ENCODE assay signal across 8 cellular contexts in genomic region chr19:50358483-50359431, GRCh38. TPM values are rescaled to one million over a fixed set of nuclear protein-coding genes. Genes with fewer than 3 reads are reported as not detected.
A peak's percentile ranks its signal among the peaks of the same experiment; 100 is the strongest.
DNase-seq lines count a peak whose midpoint lies in the region; ATAC-seq and TF ChIP-seq lines count a peak whose summit lies in the region.

No MANE protein-coding gene starts in this region.

- DNase-seq in GM13976 (ENCODE audit: low spot score) (peak; percentile 90), NOMO-1 treated with DMSO at 0.1 percent for 48 hours (lab: John Stamatoyannopoulos, UW; ENCODE audit: unreplicated experiment) (peak; percentile 68), Right ventricle myocardium inferior (ENCODE audit: missing footprints) (peak; percentile 91), Caco-2 (no peak), WTC11 (ENCODE audit: low spot score) (no peak), WERI-Rb-1 (no peak)
- peak; percentile 92 for DNase-seq in activated effector memory CD4-positive, alpha-beta T cell treated with anti-CD3 and anti-CD28 coated beads, Interleukin-2, amount 50 U/mL, for 16 hours

- TF ChIP-seq CTCF in GM13976 (IDR thresholded peaks at IDR 0.05; ENCODE audit: borderline replicate concordance, control extremely low read depth, extremely low read depth, insufficient read depth, missing control alignments) (no peak), Caco-2 (IDR thresholded peaks at IDR 0.05; ENCODE audit: insufficient read depth in 1 of 2, low read depth in 1 of 2, low read length in 1 of 2, severe bottlenecking in 1 of 2, unreplicated experiment in 1 of 2) (no peak), WTC11 (IDR thresholded peaks at IDR 0.05) (no peak), WERI-Rb-1 (IDR thresholded peaks at IDR 0.05; ENCODE audit: low read depth, low read length) (no peak)

- H3K4me3 Mint-ChIP-seq in Caco-2 (ENCODE audit: unreplicated experiment): no peak overlapping the region
- H3K4me3 Mint-ChIP-seq in WTC11: no peak overlapping the region

- POLR2A ChIA-PET in Caco-2 (lab: Charles Lee) (no interaction called here), WTC11 (lab: Charles Lee) (no interaction called here)

- no TSS peak for BruUV-seq in Caco-2 (replicated peaks; lab: Mats Ljungman, UMichigan)

- H3K27ac ChIP-seq in skin epidermis (peak overlapping the region in 16 of 21 experiments; percentile 2 to 91 (median 56)), WERI-Rb-1 (no peak overlapping the region)

- H3K4me1 Mint-ChIP-seq in Caco-2 (ENCODE audit: low read depth, unreplicated experiment) (peaks cover 5% of the 10 kb centered on the region), WTC11 (peaks cover 2% of the 10 kb centered on the region; the same call in 1 of the 2 replicates)

- H3K9me3 Mint-ChIP-seq in Caco-2 (ENCODE audit: unreplicated experiment): no peaks in the 10 kb centered on the region
- 0 out of 2 replicates have a peak, but pooled peaks cover 5% of the 10 kb centered on the region for H3K9me3 Mint-ChIP-seq in WTC11

- H3K4me3 ChIP-seq in skin epidermis (peak overlapping the region in 6 of 7 experiments; percentile 26 to 48 (median 38)), Caco-2 (ENCODE audit: low read depth, low read length) (no peak overlapping the region), WERI-Rb-1 (ENCODE audit: low read depth, low read length) (no peak overlapping the region)

- no peaks in the 10 kb centered on the region for H3K27me3 ChIP-seq in Caco-2 (replicated peaks; ENCODE audit: control insufficient read depth, insufficient read depth, low read length)
- H3K27me3 ChIP-seq in WERI-Rb-1 (ENCODE audit: insufficient read depth, low read depth, severe bottlenecking): no peaks in the 10 kb centered on the region

- H3K36me3 ChIP-seq in Caco-2 (ENCODE audit: control insufficient read depth, insufficient read depth, low read length) (no peaks in the 10 kb centered on the region), WERI-Rb-1 (no peaks in the 10 kb centered on the region)

- H3K4me1 ChIP-seq in Caco-2: no peaks in the 10 kb centered on the region

- H3K27ac Mint-ChIP-seq in Caco-2 (ENCODE audit: unreplicated experiment) (no peak overlapping the region), WTC11 (no peak overlapping the region)

- in situ Hi-C loops in GM13976 (cut with MboI; ENCODE audit: low sequenced_read_pairs, unreplicated experiment): loop anchor here (25.0 kb wide), 1 partner anchor 429 kb away; the partner anchor contains the start of gene ACP4

- no peaks in the 10 kb centered on the region for H3K9me3 ChIP-seq in Caco-2
- H3K9me3 ChIP-seq in WERI-Rb-1 (ENCODE audit: severe bottlenecking): no peaks in the 10 kb centered on the region

- H3K27me3 Mint-ChIP-seq in Caco-2 (ENCODE audit: insufficient read depth, unreplicated experiment) (peaks cover 3% of the 10 kb centered on the region), WTC11 (ENCODE audit: low read depth) (peaks cover 23% of the 10 kb centered on the region)

- H3K36me3 Mint-ChIP-seq in Caco-2 (ENCODE audit: insufficient read depth, unreplicated experiment): peaks cover 5% of the 10 kb centered on the region
- H3K36me3 Mint-ChIP-seq in WTC11: no peaks in the 10 kb centered on the region

- intact Hi-C loops in Right ventricle myocardium inferior (cut with DNase I): loop anchor here (5.0 kb wide), 1 partner anchor 424 kb away; no protein-coding TSS in a partner anchor
- intact Hi-C loops in Caco-2 (cut with micrococcal nuclease; ENCODE audit: unreplicated experiment): loop anchor here (10.0 kb wide), 1 partner anchor 346 kb away; no protein-coding TSS in a partner anchor

- CTCF ChIA-PET in Caco-2 (lab: Charles Lee): no interaction called here
- CTCF ChIA-PET in WTC11 (lab: Charles Lee): interaction anchor here (2.9 kb wide), 1 partner anchor 10 kb away, joined by 33 read pairs; no protein-coding TSS in a partner anchor

- ATAC-seq in Right ventricle myocardium inferior (peak; percentile 71), WTC11 (no peak)

TF ChIP-seq in WTC11, 78 proteins besides CTCF, POLR2A, EP300 and RAD21:
- TF ChIP-seq ZNF423 (CRISPR knock-in tag; IDR thresholded peaks at IDR 0.05) (no peak), ARID4B (CRISPR knock-in tag; IDR thresholded peaks at IDR 0.05; ENCODE audit: borderline replicate concordance) (no peak), NFYB (CRISPR knock-in tag; conservative IDR thresholded peaks at IDR 0.05; ENCODE audit: low read depth) (no peak), ZNF425 (CRISPR knock-in tag; conservative IDR thresholded peaks at IDR 0.05) (no peak), CBFB (CRISPR knock-in tag; IDR thresholded peaks at IDR 0.05; ENCODE audit: low read depth) (no peak), EMX1 (CRISPR knock-in tag; IDR thresholded peaks at IDR 0.05) (no peak), ZBTB21 (CRISPR knock-in tag; IDR thresholded peaks at IDR 0.05; ENCODE audit: borderline replicate concordance) (no peak), ZNF263 (CRISPR knock-in tag; IDR thresholded peaks at IDR 0.05; ENCODE audit: low read depth) (no peak), SMAD4 (CRISPR knock-in tag; IDR thresholded peaks at IDR 0.05) (no peak), MLX (CRISPR knock-in tag; IDR thresholded peaks at IDR 0.05) (no peak)
TF ChIP-seq in WTC11: peak in this region for 0.

RNA-seq across cellular contexts. Expression of gene NAPSA, which starts 6.7 kb away (rescaled TPM):
- total RNA-seq in Right ventricle myocardium inferior (0.27 TPM), Caco-2 (2022) (1.2 and 1.6 TPM in 2 replicates), WTC11 (2021) (2.4 to 3.1 TPM (median 2.7 TPM) in 3 replicates)

RNA-seq across cellular contexts. Expression of gene NR1H2, which starts 17.5 kb away (rescaled TPM):
- 69.5 TPM for total RNA-seq in Right ventricle myocardium inferior
- 38.3 and 40.3 TPM in 2 replicates for total RNA-seq in Caco-2 (2022)
- total RNA-seq in WTC11 (2021): 40.5 to 45.8 TPM (median 41.0 TPM) in 3 replicates

RNA-seq across cellular contexts. Expression of gene POLD1, which starts 25.4 kb away (rescaled TPM):
- total RNA-seq in Right ventricle myocardium inferior (10.8 TPM), Caco-2 (2022) (128 TPM in 2 replicates), WTC11 (2021) (163 to 179 TPM (median 178 TPM) in 3 replicates)

RNA-seq across cellular contexts. Expression of gene KCNC3, which starts 29.6 kb away (rescaled TPM):
- total RNA-seq in Right ventricle myocardium inferior (1.7 TPM), Caco-2 (2022) (20.6 and 24.6 TPM in 2 replicates), WTC11 (2021) (8.5 to 10.1 TPM (median 10.0 TPM) in 3 replicates)

RNA-seq across cellular contexts. Expression of gene SPIB, which starts 60.0 kb away (rescaled TPM):
- not detected for total RNA-seq in Right ventricle myocardium inferior
- 0.50 and 0.51 TPM in 2 replicates for total RNA-seq in Caco-2 (2022)
- total RNA-seq in WTC11 (2021): 3.1 to 4.7 TPM (median 3.7 TPM) in 3 replicates

Comparison
In these comparisons a context has a peak if more than half of its experiments do, and no peak if none do; other contexts are left out.
1. DNase-seq: peak in GM13976 (single experiment), NOMO-1 treated with DMSO at 0.1 percent for 48 hours (single experiment), activated effector memory CD4-positive, alpha-beta T cell treated with anti-CD3 and anti-CD28 coated beads, Interleukin-2, amount 50 U/mL, for 16 hours (single experiment) and Right ventricle myocardium inferior (single experiment); none in Caco-2 (0 of 2), WTC11 (single experiment) and WERI-Rb-1 (single experiment).
2. H3K4me3 ChIP-seq: peak in skin epidermis (6 of 7); none in Caco-2 (single experiment) and WERI-Rb-1 (single experiment).
3. RNA of gene POLD1, which starts 25.4 kb away (total RNA-seq): 163 to 179 TPM in WTC11 and 128 TPM in Caco-2; 10.8 TPM in Right ventricle myocardium inferior (single experiment); every median in the first group is over 10 times any median in the second.